Comparison of ENCODE assay signal across 27 cellular contexts in the genomic region with DNA sequence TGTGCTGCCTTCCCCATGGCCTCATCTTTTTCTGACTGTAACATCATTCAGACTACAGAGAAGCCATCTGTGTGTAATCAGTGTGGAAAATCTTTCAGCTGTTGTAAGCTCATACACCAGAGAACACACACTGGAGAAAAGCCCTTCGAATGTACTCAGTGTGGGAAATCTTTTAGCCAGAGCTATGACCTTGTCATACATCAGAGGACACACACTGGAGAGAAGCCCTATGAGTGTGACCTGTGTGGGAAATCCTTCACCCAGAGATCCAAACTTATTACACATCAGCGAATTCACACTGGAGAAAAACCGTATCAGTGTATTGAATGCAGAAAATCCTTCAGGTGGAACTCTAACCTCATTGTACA. TPM values are rescaled to one million over a fixed set of nuclear protein-coding genes. Genes with fewer than 3 reads are reported as not detected.
DNase-seq lines count a peak whose midpoint lies in the region; ATAC-seq and TF ChIP-seq lines count a peak whose summit lies in the region.
"Had no signal": no experiment of that assay in that cellular context is flagged by ENCODE, and none has a peak within 500 bp of the region (broad histone marks: within the 10 kb centered on the region; RNA-seq: fewer than 3 reads in every experiment).

No MANE protein-coding gene starts in this region.

- no peak for TF ChIP-seq CTCF in lower lobe of right lung (IDR thresholded peaks at IDR 0.05)

- peaks cover 56 to 82% of the 10 kb centered on the region in 2 donors for H3K36me3 Mint-ChIP-seq in activated T-cell treated with anti-CD3 and anti-CD28 coated beads, Interleukin-2, amount 50 U/mL, for 72 hours (ENCODE audit: insufficient read depth in 2 of 2)
- H3K36me3 Mint-ChIP-seq in activated T-cell treated with anti-CD3 and anti-CD28 coated beads, Interleukin-2, amount 50 U/mL, for 24 hours (ENCODE audit: low read depth), result peaks cover 100% of the 10 kb centered on the region

- H3K36me3 ChIP-seq in adipocyte (ENCODE audit: control insufficient read depth, insufficient read depth, low read length, severe bottlenecking) (peaks cover 92% of the 10 kb centered on the region), iPS-20b (ENCODE audit: insufficient read depth, low read depth, low read length) (peaks cover 94% of the 10 kb centered on the region), lower lobe of right lung (peaks cover 3% of the 10 kb centered on the region)

- H3K4me3 ChIP-seq in adipocyte (ENCODE audit: low read length) (peak overlapping the region; percentile 66), iPS-20b (ENCODE audit: low read length) (peak overlapping the region; percentile 37), lower lobe of right lung (no peak overlapping the region)
- H3K4me3 ChIP-seq: heart right ventricle, ovary had no signal

- H3K27ac ChIP-seq in iPS-20b (ENCODE audit: low read length), result no peak overlapping the region
- H3K27ac ChIP-seq in lower lobe of right lung, result no peak overlapping the region
- H3K27ac ChIP-seq: foreskin keratinocyte, heart right ventricle, ovary, VCaP had no signal

- H3K4me1 ChIP-seq in adipocyte (ENCODE audit: control insufficient read depth, insufficient read depth, low read length) (no peaks in the 10 kb centered on the region), iPS-20b (ENCODE audit: insufficient read depth, low read length) (no peaks in the 10 kb centered on the region), lower lobe of right lung (no peaks in the 10 kb centered on the region)
- H3K4me1 ChIP-seq: foreskin keratinocyte, heart right ventricle had no signal

- no peak overlapping the region for H3K4me3 Mint-ChIP-seq in activated T-cell treated with anti-CD3 and anti-CD28 coated beads, Interleukin-2, amount 50 U/mL, for 72 hours
- no peak overlapping the region for H3K4me3 Mint-ChIP-seq in activated T-cell treated with anti-CD3 and anti-CD28 coated beads, Interleukin-2, amount 50 U/mL, for 24 hours
- H3K4me3 Mint-ChIP-seq: nephron; T-helper 2 cell treated with Interferon-gamma antibody and Interleukin-4, amounts not matched to agents 5 μg/mL and 100 μg/mL, for 36 hours had no signal

- H3K27me3 ChIP-seq in adipocyte (replicated peaks; ENCODE audit: control insufficient read depth, insufficient read depth, low read length), result no peaks in the 10 kb centered on the region
- no peaks in the 10 kb centered on the region for H3K27me3 ChIP-seq in iPS-20b (ENCODE audit: insufficient read depth, low read length)
- H3K27me3 ChIP-seq in lower lobe of right lung (ENCODE audit: low read depth), result no peaks in the 10 kb centered on the region
- H3K27me3 ChIP-seq: foreskin keratinocyte, heart right ventricle, ovary had no signal

- H3K27me3 Mint-ChIP-seq in activated T-cell treated with anti-CD3 and anti-CD28 coated beads, Interleukin-2, amount 50 U/mL, for 72 hours (ENCODE audit: low read depth), result no peaks in the 10 kb centered on the region
- H3K27me3 Mint-ChIP-seq in activated T-cell treated with anti-CD3 and anti-CD28 coated beads, Interleukin-2, amount 50 U/mL, for 24 hours, result no peaks in the 10 kb centered on the region

- intact Hi-C loops in lower lobe of right lung (cut with DNase I), result no loop called here

- DNase-seq in activated T-cell treated with anti-CD3 and anti-CD28 coated beads, Interleukin-2, amount 50 U/mL, for 72 hours, result no peak
- no peak for DNase-seq in activated T-cell treated with anti-CD3 and anti-CD28 coated beads, Interleukin-2, amount 50 U/mL, for 24 hours
- DNase-seq in adipocyte (ENCODE audit: low read depth), result no peak
- DNase-seq in lower lobe of right lung, result no peak
- no peak for DNase-seq in A172 (ENCODE audit: low spot score)
- no peak for DNase-seq in DMS153 treated with DMSO at 0.1 percent for 48 hours (lab: John Stamatoyannopoulos, UW; ENCODE audit: unreplicated experiment)
- no peak for DNase-seq in GOT3 (lab: John Stamatoyannopoulos, UW)
- DNase-seq: activated CD4-positive, alpha-beta T cell treated with anti-CD3 and anti-CD28 coated beads, Interleukin-2, amount 50 U/mL, for 1 hour; activated CD8-positive, alpha-beta memory T cell treated with anti-CD3 and anti-CD28 coated beads, Interleukin-2, amount 50 U/mL, for 4 hours; C1 segment of cervical spinal cord; heart right ventricle; NCI-H1417 treated with DMSO at 0.1 percent for 48 hours; NCI-H2081 treated with DMSO at 0.1 percent for 48 hours; NCI-H446; ovary; stimulated activated CD4-positive, alpha-beta T cell treated with anti-CD3 and anti-CD28 coated beads, Interleukin-12 subunit alpha, Interleukin-12 subunit beta, amount 100 ng/mL, for 4 hours; stimulated activated naive CD4-positive, alpha-beta T cell treated with Interleukin-2 at 50 U/mL for 16 hours; trophoblast cell had no signal

- peaks cover 15 to 41% of the 10 kb centered on the region in 2 donors for H3K9me3 Mint-ChIP-seq in activated T-cell treated with anti-CD3 and anti-CD28 coated beads, Interleukin-2, amount 50 U/mL, for 72 hours
- peaks cover 57% of the 10 kb centered on the region for H3K9me3 Mint-ChIP-seq in activated T-cell treated with anti-CD3 and anti-CD28 coated beads, Interleukin-2, amount 50 U/mL, for 24 hours

- H3K27ac Mint-ChIP-seq in activated T-cell treated with anti-CD3 and anti-CD28 coated beads, Interleukin-2, amount 50 U/mL, for 72 hours, result peak overlapping the region; percentile 69
- H3K27ac Mint-ChIP-seq in activated T-cell treated with anti-CD3 and anti-CD28 coated beads, Interleukin-2, amount 50 U/mL, for 24 hours, result no peak overlapping the region
- H3K27ac Mint-ChIP-seq: activated naive CD4-positive, alpha-beta T cell treated with anti-CD3 and anti-CD28 coated beads, Interleukin-2, amount 50 U/mL, for 72 hours; activated T-helper 2 cell treated with anti-CD3 and anti-CD28 coated beads, Interferon-gamma antibody, Interleukin-2, Interleukin-4, amounts not matched to agents 10 μg/mL and 5 μg/mL and 100 μg/mL, durations not matched to agents 14 hours and 24 hours and 36 hours; nephron; T-helper 2 cell treated with Interferon-gamma antibody and Interleukin-4, amounts not matched to agents 5 μg/mL and 100 μg/mL, for 36 hours had no signal

- no peak for ATAC-seq in activated T-cell treated with anti-CD3 and anti-CD28 coated beads, Interleukin-2, amount 50 U/mL, for 72 hours (replicated peaks in 1 of 2)
- no peak for ATAC-seq in lower lobe of right lung
- ATAC-seq: foreskin keratinocyte, heart right ventricle, left lobe of liver, Right ventricle myocardium inferior had no signal

- H3K9me3 ChIP-seq in adipocyte (ENCODE audit: control insufficient read depth, low read length) (peaks cover 100% of the 10 kb centered on the region), iPS-20b (ENCODE audit: insufficient read depth, low read depth, low read length) (peaks cover 100% of the 10 kb centered on the region), lower lobe of right lung (peaks cover 99% of the 10 kb centered on the region)

- no peaks in the 10 kb centered on the region for H3K4me1 Mint-ChIP-seq in activated T-cell treated with anti-CD3 and anti-CD28 coated beads, Interleukin-2, amount 50 U/mL, for 72 hours (ENCODE audit: low read depth)
- no peaks in the 10 kb centered on the region for H3K4me1 Mint-ChIP-seq in activated T-cell treated with anti-CD3 and anti-CD28 coated beads, Interleukin-2, amount 50 U/mL, for 24 hours (ENCODE audit: low read depth)
- H3K4me1 Mint-ChIP-seq: nephron had no signal

- H3K9ac ChIP-seq in adipocyte (ENCODE audit: low read length) (no peak overlapping the region), iPS-20b (ENCODE audit: low read depth, low read length) (no peak overlapping the region)

RNA-seq across cellular contexts. Expression of a gene that starts 17.2 kb away (rescaled TPM):
- total RNA-seq in activated T-cell treated with anti-CD3 and anti-CD28 coated beads, Interleukin-2, amount 50 U/mL, for 72 hours, result 1 to 10 TPM; 5.6 to 6.9 TPM
- 5.4 TPM for total RNA-seq in lower lobe of right lung
- total RNA-seq in A172 (2014; rRNA removed; shearing (Covaris generic)), result 8.0 and 9.0 TPM in 2 replicates

RNA-seq across cellular contexts. Expression of a gene that starts 32.9 kb away (rescaled TPM):
- total RNA-seq in activated T-cell treated with anti-CD3 and anti-CD28 coated beads, Interleukin-2, amount 50 U/mL, for 72 hours, result 10 to 100 TPM; 38.6 to 46.6 TPM
- total RNA-seq in lower lobe of right lung, result 22.6 TPM
- total RNA-seq in A172 (2014; rRNA removed; shearing (Covaris generic)), result not detected in 2 replicates

RNA-seq across cellular contexts. Expression of a gene that starts 43.6 kb away (rescaled TPM):
- total RNA-seq in activated T-cell treated with anti-CD3 and anti-CD28 coated beads, Interleukin-2, amount 50 U/mL, for 72 hours, result 10 to 100 TPM; 70.8 to 73.5 TPM
- 31.6 TPM for total RNA-seq in lower lobe of right lung
- 80.2 and 89.6 TPM in 2 replicates for total RNA-seq in A172 (2014; rRNA removed; shearing (Covaris generic))

Comparison
In these comparisons a context has a peak if more than half of its experiments do, and no peak if none do; other contexts are left out.
1. RNA of a gene that starts 32.9 kb away (total RNA-seq): 38.6 to 46.6 TPM in activated T-cell treated with anti-CD3 and anti-CD28 coated beads, Interleukin-2, amount 50 U/mL, for 72 hours and 22.6 TPM in lower lobe of right lung (single experiment); not detected in A172; every median in the first group is over 10 times any median in the second.